ENCODE assay signal across 11 cellular contexts in the genomic region with DNA sequence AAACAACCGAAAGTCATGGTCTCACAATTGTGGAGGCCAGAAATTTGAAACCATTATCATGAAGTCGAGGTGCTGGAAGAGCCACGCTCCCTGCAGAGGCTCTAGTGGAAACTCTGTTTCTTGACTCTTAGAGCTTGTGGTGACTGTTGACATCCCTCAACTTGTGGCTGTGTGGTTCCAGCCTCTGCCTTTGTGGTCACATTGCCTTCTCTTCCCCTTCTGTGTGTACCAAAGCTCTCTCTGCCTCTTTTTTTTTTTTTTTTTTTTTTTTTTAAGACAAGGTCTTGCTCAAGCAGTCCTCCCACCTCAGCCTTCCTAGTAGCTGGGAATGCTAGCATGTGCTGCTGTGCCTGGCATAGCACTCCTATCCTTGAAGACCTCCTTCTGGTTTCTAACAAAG. TPM values are rescaled to one million over a fixed set of nuclear protein-coding genes. Genes with fewer than 3 reads are reported as not detected.
DNase-seq lines count a peak whose midpoint lies in the region; ATAC-seq and TF ChIP-seq lines count a peak whose summit lies in the region.
"Had no signal": no experiment of that assay in that cellular context is flagged by ENCODE, and none has a peak within 500 bp of the region (broad histone marks: within the 10 kb centered on the region; RNA-seq: fewer than 3 reads in every experiment).

No MANE protein-coding gene starts in this region.

- peaks cover 42% of the 10 kb centered on the region for H3K4me1 Mint-ChIP-seq in CD4-positive, alpha-beta T cell (ENCODE audit: low read depth)
- H3K4me1 Mint-ChIP-seq in activated CD8-positive, alpha-beta T cell treated with anti-CD3 and anti-CD28 coated beads, Interleukin-2, amount 10 ng/mL, durations not matched to agents 7 days and 5 days (ENCODE audit: low read depth) = peaks cover 45% of the 10 kb centered on the region
- H3K4me1 Mint-ChIP-seq in naive thymus-derived CD8-positive, alpha-beta T cell = peaks cover 8 to 51% (median 28%) of the 10 kb centered on the region in 4 donors

- POLR2A ChIA-PET in CD4-positive, alpha-beta T cell (lab: Charles Lee) = interaction anchor here (0.7 to 1.7 kb wide), 3 partner anchors 119 to 188 kb away, joined by 3 to 5 read pairs (median 3); no protein-coding TSS in a partner anchor
- POLR2A ChIA-PET in activated CD8-positive, alpha-beta T cell treated with anti-CD3 and anti-CD28 coated beads, Interleukin-2, amount 10 ng/mL, durations not matched to agents 7 days and 5 days (lab: Charles Lee) = interaction anchor here (0.6 kb wide), 1 partner anchor 9 kb away, joined by 3 read pairs; no protein-coding TSS in a partner anchor
- POLR2A ChIA-PET in naive thymus-derived CD8-positive, alpha-beta T cell (lab: Charles Lee) = interaction anchor here (0.6 to 1.1 kb wide), 4 partner anchors 46 to 281 kb away, joined by 3 to 5 read pairs (median 3); no protein-coding TSS in a partner anchor

- no peak overlapping the region for H3K4me3 Mint-ChIP-seq in CD4-positive, alpha-beta T cell
- H3K4me3 Mint-ChIP-seq in activated CD8-positive, alpha-beta T cell treated with anti-CD3 and anti-CD28 coated beads, Interleukin-2, amount 10 ng/mL, durations not matched to agents 7 days and 5 days = no peak overlapping the region
- H3K4me3 Mint-ChIP-seq in naive thymus-derived CD8-positive, alpha-beta T cell = peak overlapping the region in 5 of 10 donors; percentile 21 to 81 (median 56)

- no peaks in the 10 kb centered on the region for H3K27me3 Mint-ChIP-seq in CD4-positive, alpha-beta T cell
- H3K27me3 Mint-ChIP-seq in activated CD8-positive, alpha-beta T cell treated with anti-CD3 and anti-CD28 coated beads, Interleukin-2, amount 10 ng/mL, durations not matched to agents 7 days and 5 days (ENCODE audit: low read depth) = no peaks in the 10 kb centered on the region
- no peaks in the 10 kb centered on the region for H3K27me3 Mint-ChIP-seq in naive thymus-derived CD8-positive, alpha-beta T cell

- peaks cover 2% of the 10 kb centered on the region for H3K36me3 ChIP-seq in BE2C

- H3K9me3 ChIP-seq in CD4-positive, alpha-beta T cell (ENCODE audit: control insufficient read depth, low read length) = no peaks in the 10 kb centered on the region
- no peaks in the 10 kb centered on the region for H3K9me3 ChIP-seq in BE2C

- H3K4me1 ChIP-seq in BE2C = 0 out of 2 replicates have a peak, but pooled peaks cover 3% of the 10 kb centered on the region

- intact Hi-C loops in CD4-positive, alpha-beta T cell (cut with DNase I, micrococcal nuclease) = loop anchor here (10.0 kb wide), 2 partner anchors 56 to 404 kb away; partner anchors contain the start of gene FES (in 1 of the 2)

- no peak for TF ChIP-seq CTCF in CD4-positive, alpha-beta T cell (IDR thresholded peaks at IDR 0.05)
- TF ChIP-seq CTCF in NB4 (IDR thresholded peaks at IDR 0.05; ENCODE audit: low read depth, low read length) = no peak
- no peak for TF ChIP-seq CTCF in BE2C (IDR thresholded peaks at IDR 0.05; ENCODE audit: low read depth, low read length)

- H3K27me3 ChIP-seq in CD4-positive, alpha-beta T cell (ENCODE audit: control insufficient read depth, insufficient read depth, low read length) = no peaks in the 10 kb centered on the region
- H3K27me3 ChIP-seq in BE2C = no peaks in the 10 kb centered on the region

- H3K4me3 ChIP-seq in NB4 (ENCODE audit: low read depth, low read length) = no peak overlapping the region
- no peak overlapping the region for H3K4me3 ChIP-seq in BE2C (ENCODE audit: low read depth, low read length)

- peak in 4 of 10 experiments; percentile 1 to 14 (median 2) for DNase-seq in CD4-positive, alpha-beta T cell
- DNase-seq in NB4 (ENCODE audit: low read depth) (peak; percentile 95), cerebellum (ENCODE audit: low spot score) (no peak), BE2C (no peak), ureter (ENCODE audit: low spot score) (no peak)
- peak; percentile 80 for DNase-seq in activated CD8-positive, alpha-beta T cell treated with anti-CD3 and anti-CD28 coated beads, Interleukin-2, amount 10 ng/mL, durations not matched to agents 7 days and 5 days
- DNase-seq in naive thymus-derived CD8-positive, alpha-beta T cell = peak in 9 of 10 donors; percentile 2 to 63 (median 17)
- DNase-seq: DMS79 treated with DMSO at 0.1 percent for 48 hours, islet precursor cell, Karpas-422 had no signal

- H3K9me3 Mint-ChIP-seq in CD4-positive, alpha-beta T cell = no peaks in the 10 kb centered on the region
- no peaks in the 10 kb centered on the region for H3K9me3 Mint-ChIP-seq in activated CD8-positive, alpha-beta T cell treated with anti-CD3 and anti-CD28 coated beads, Interleukin-2, amount 10 ng/mL, durations not matched to agents 7 days and 5 days (ENCODE audit: insufficient read depth)
- H3K9me3 Mint-ChIP-seq in naive thymus-derived CD8-positive, alpha-beta T cell = no peaks in the 10 kb centered on the region

- H3K36me3 Mint-ChIP-seq in CD4-positive, alpha-beta T cell (ENCODE audit: low read depth) = peaks cover 97% of the 10 kb centered on the region
- peaks cover 83% of the 10 kb centered on the region for H3K36me3 Mint-ChIP-seq in activated CD8-positive, alpha-beta T cell treated with anti-CD3 and anti-CD28 coated beads, Interleukin-2, amount 10 ng/mL, durations not matched to agents 7 days and 5 days (ENCODE audit: low read depth)
- peaks cover 4 to 85% (median 38%) of the 10 kb centered on the region in 3 donors for H3K36me3 Mint-ChIP-seq in naive thymus-derived CD8-positive, alpha-beta T cell

- H3K27ac Mint-ChIP-seq in CD4-positive, alpha-beta T cell = no peak overlapping the region
- H3K27ac Mint-ChIP-seq in activated CD8-positive, alpha-beta T cell treated with anti-CD3 and anti-CD28 coated beads, Interleukin-2, amount 10 ng/mL, durations not matched to agents 7 days and 5 days = peak overlapping the region; percentile 59
- peak overlapping the region in 7 of 10 donors; percentile 12 to 83 (median 66) for H3K27ac Mint-ChIP-seq in naive thymus-derived CD8-positive, alpha-beta T cell

- no peak overlapping the region for H3K27ac ChIP-seq in CD4-positive, alpha-beta T cell (ENCODE audit: low read depth, low read length)

- no peak for TF ChIP-seq POLR2A in NB4 (IDR thresholded peaks at IDR 0.05; ENCODE audit: extremely low read depth, insufficient read length)

- CTCF ChIA-PET in CD4-positive, alpha-beta T cell (lab: Charles Lee) = interaction anchor here (0.9 to 4.8 kb wide), 5 partner anchors 58 to 188 kb away, joined by 3 to 37 read pairs (median 6); no protein-coding TSS in a partner anchor
- CTCF ChIA-PET in activated CD8-positive, alpha-beta T cell treated with anti-CD3 and anti-CD28 coated beads, Interleukin-2, amount 10 ng/mL, durations not matched to agents 7 days and 5 days (lab: Charles Lee) = interaction anchor here (0.7 to 6.2 kb wide), 23 partner anchors 10 to 405 kb away, joined by 3 to 131 read pairs (median 10); no protein-coding TSS in a partner anchor

- ATAC-seq in CD4-positive, alpha-beta T cell (ENCODE audit: poor library complexity) = peak; percentile 43
- peak; percentile 92 for ATAC-seq in activated CD8-positive, alpha-beta T cell treated with anti-CD3 and anti-CD28 coated beads, Interleukin-2, amount 10 ng/mL, durations not matched to agents 7 days and 5 days
- peak; percentile 71 to 92 for ATAC-seq in naive thymus-derived CD8-positive, alpha-beta T cell
- no peak for ATAC-seq in GM18868 (IDR thresholded peaks at IDR 0.05; ENCODE audit: unreplicated experiment)

RNA-seq across cellular contexts. Expression of gene CRTC3, which starts 48.7 kb away (rescaled TPM):
- total RNA-seq in CD4-positive, alpha-beta T cell = 10 to 100 TPM; 90.7 to 92.4 TPM
- total RNA-seq in activated CD8-positive, alpha-beta T cell treated with anti-CD3 and anti-CD28 coated beads, Interleukin-2, amount 10 ng/mL, durations not matched to agents 7 days and 5 days = 10 to 100 TPM; 64.9 to 66.6 TPM
- 100 to 1,000 TPM; 102 to 110 TPM for total RNA-seq in naive thymus-derived CD8-positive, alpha-beta T cell
- 10 to 100 TPM; 21.9 to 51.1 (median 33.5) TPM for polyA plus RNA-seq in naive thymus-derived CD8-positive, alpha-beta T cell
- total RNA-seq in cerebellum (43.8 TPM), ureter (55.7 TPM)
- 16.7 TPM for polyA plus RNA-seq in BE2C (2012; ENCODE audit: insufficient read depth, insufficient read length, low read depth)

Comparison
In these comparisons a context has a peak if more than half of its experiments do, and no peak if none do; other contexts are left out.
1. DNase-seq: peak in NB4 (single experiment), activated CD8-positive, alpha-beta T cell treated with anti-CD3 and anti-CD28 coated beads, Interleukin-2, amount 10 ng/mL, durations not matched to agents 7 days and 5 days (single experiment) and naive thymus-derived CD8-positive, alpha-beta T cell (9 of 10); none in cerebellum (single experiment), BE2C (single experiment) and ureter (single experiment).